29 cellular contexts compared by ENCODE assay signal in genomic region chr5:58077387-58077786, GRCh38.
A peak's percentile ranks its signal among the peaks of the same experiment; 100 is the strongest.
DNase-seq lines count a peak whose midpoint lies in the region; ATAC-seq and TF ChIP-seq lines count a peak whose summit lies in the region.
"Had no signal": no experiment of that assay in that cellular context is flagged by ENCODE, and none has a peak within 500 bp of the region (broad histone marks: within the 10 kb centered on the region; RNA-seq: fewer than 3 reads in every experiment).

No MANE protein-coding gene starts in this region.

- no peak overlapping the region for H3K4me3 ChIP-seq in choroid plexus epithelial cell (ENCODE audit: low read depth, low read length)
- H3K4me3 ChIP-seq: neural progenitor cell, sigmoid colon, testis, vagina had no signal

- H3K9me3 Mint-ChIP-seq in mesothelial cell of epicardium, result no peaks in the 10 kb centered on the region
- H3K9me3 Mint-ChIP-seq in activated T-cell treated with anti-CD3 and anti-CD28 coated beads, Interleukin-2, amount 50 U/mL, for 72 hours, result no peaks in the 10 kb centered on the region
- H3K9me3 Mint-ChIP-seq: activated naive CD8-positive, alpha-beta T cell treated with anti-CD3 and anti-CD28 coated beads for 36 hours had no signal

- H3K27me3 Mint-ChIP-seq in mesothelial cell of epicardium (ENCODE audit: low read depth), result no peaks in the 10 kb centered on the region
- H3K27me3 Mint-ChIP-seq in activated T-cell treated with anti-CD3 and anti-CD28 coated beads, Interleukin-2, amount 50 U/mL, for 72 hours (ENCODE audit: low read depth), result no peaks in the 10 kb centered on the region
- H3K27me3 Mint-ChIP-seq: activated naive CD8-positive, alpha-beta T cell treated with anti-CD3 and anti-CD28 coated beads for 36 hours had no signal

- ATAC-seq in activated T-cell treated with anti-CD3 and anti-CD28 coated beads, Interleukin-2, amount 50 U/mL, for 72 hours (replicated peaks in 1 of 2), result no peak
- ATAC-seq in HG02642 (IDR thresholded peaks at IDR 0.05; ENCODE audit: poor library complexity, unreplicated experiment), result no peak
- ATAC-seq: stimulated activated naive CD8-positive, alpha-beta T cell treated with anti-CD3 and anti-CD28 coated beads, Interleukin-15, Interleukin-2, amounts not matched to agents 100 U/mL and 50 U/mL, for 24 hours had no signal

- peaks cover 72% of the 10 kb centered on the region for H3K4me1 Mint-ChIP-seq in mesothelial cell of epicardium
- peaks cover 3% of the 10 kb centered on the region for H3K4me1 Mint-ChIP-seq in activated T-cell treated with anti-CD3 and anti-CD28 coated beads, Interleukin-2, amount 50 U/mL, for 72 hours (ENCODE audit: low read depth)
- H3K4me1 Mint-ChIP-seq: CD14-positive monocyte had no signal

- no peak for TF ChIP-seq CTCF in choroid plexus epithelial cell (conservative IDR thresholded peaks at IDR 0.05; ENCODE audit: low read depth, low read length)
- TF ChIP-seq CTCF in mesothelial cell of epicardium (IDR thresholded peaks at IDR 0.05; ENCODE audit: unreplicated experiment), result no peak
- TF ChIP-seq CTCF in GM20000 (IDR thresholded peaks at IDR 0.05; ENCODE audit: extremely low read depth, missing control alignments), result no peak

- peaks cover 2% of the 10 kb centered on the region for H3K36me3 Mint-ChIP-seq in mesothelial cell of epicardium
- no peaks in the 10 kb centered on the region for H3K36me3 Mint-ChIP-seq in activated T-cell treated with anti-CD3 and anti-CD28 coated beads, Interleukin-2, amount 50 U/mL, for 72 hours (ENCODE audit: insufficient read depth in 2 of 2)
- H3K36me3 Mint-ChIP-seq: activated naive CD8-positive, alpha-beta T cell treated with anti-CD3 and anti-CD28 coated beads for 36 hours; CD14-positive monocyte; neural progenitor cell had no signal

- DNase-seq in COR-L47 (lab: John Stamatoyannopoulos, UW), result peak; percentile 62
- DNase-seq in NCI-H146 (lab: John Stamatoyannopoulos, UW), result peak; percentile 58
- DNase-seq in choroid plexus epithelial cell (ENCODE audit: low read depth), result peak; percentile 39
- no peak for DNase-seq in mesothelial cell of epicardium (ENCODE audit: low spot score in 2 of 2, unreplicated experiment in 2 of 2)
- DNase-seq in activated T-cell treated with anti-CD3 and anti-CD28 coated beads, Interleukin-2, amount 50 U/mL, for 72 hours, result no peak
- DNase-seq in NCI-H82 treated with DMSO at 0.1 percent for 48 hours (lab: John Stamatoyannopoulos, UW; ENCODE audit: unreplicated experiment), result no peak
- DNase-seq in GM20000 (ENCODE audit: low spot score), result no peak
- DNase-seq: activated CD4-positive, alpha-beta T cell treated with anti-CD3 and anti-CD28 coated beads for 4 hours; activated effector memory CD4-positive, alpha-beta T cell treated with Interleukin-2 at 50 U/mL for 16 hours; activated naive CD8-positive, alpha-beta T cell treated with anti-CD3 and anti-CD28 coated beads for 36 hours; activated T-cell treated with anti-CD3 and anti-CD28 coated beads for 4 hours; aorta; Calu3; cerebellar nuclear complex; DMS79 treated with DMSO at 0.1 percent for 48 hours; head of caudate nucleus; IMR-90; kidney glomerular epithelial cell; NCI-H1048; NCI-H187 treated with DMSO at 0.1 percent for 48 hours; NCI-H526 treated with DMSO at 0.1 percent for 48 hours; sigmoid colon; stimulated activated naive CD8-positive, alpha-beta T cell treated with anti-CD3 and anti-CD28 coated beads, Interleukin-15, Interleukin-2, amounts not matched to agents 100 U/mL and 50 U/mL, for 24 hours; T-helper 2 cell; testis had no signal

- H3K4me3 Mint-ChIP-seq in mesothelial cell of epicardium, result no peak overlapping the region
- no peak overlapping the region for H3K4me3 Mint-ChIP-seq in activated T-cell treated with anti-CD3 and anti-CD28 coated beads, Interleukin-2, amount 50 U/mL, for 72 hours
- H3K4me3 Mint-ChIP-seq: activated naive CD8-positive, alpha-beta T cell treated with anti-CD3 and anti-CD28 coated beads for 36 hours; CD14-positive monocyte; neural progenitor cell had no signal

- H3K27ac Mint-ChIP-seq in mesothelial cell of epicardium, result peak overlapping the region; percentile 81
- no peak overlapping the region for H3K27ac Mint-ChIP-seq in activated T-cell treated with anti-CD3 and anti-CD28 coated beads, Interleukin-2, amount 50 U/mL, for 72 hours
- H3K27ac Mint-ChIP-seq: activated naive CD8-positive, alpha-beta T cell treated with anti-CD3 and anti-CD28 coated beads for 36 hours; CD14-positive monocyte had no signal

Comparison
In these comparisons a context has a peak if more than half of its experiments do, and no peak if none do; other contexts are left out.
1. DNase-seq: peak in COR-L47 (single experiment), NCI-H146 (single experiment) and choroid plexus epithelial cell (single experiment); none in mesothelial cell of epicardium (0 of 2), activated T-cell treated with anti-CD3 and anti-CD28 coated beads, Interleukin-2, amount 50 U/mL, for 72 hours (0 of 2), NCI-H82 treated with DMSO at 0.1 percent for 48 hours (single experiment) and GM20000 (single experiment).